Comparison of ENCODE assay signal across 12 cellular contexts in the genomic region with DNA sequence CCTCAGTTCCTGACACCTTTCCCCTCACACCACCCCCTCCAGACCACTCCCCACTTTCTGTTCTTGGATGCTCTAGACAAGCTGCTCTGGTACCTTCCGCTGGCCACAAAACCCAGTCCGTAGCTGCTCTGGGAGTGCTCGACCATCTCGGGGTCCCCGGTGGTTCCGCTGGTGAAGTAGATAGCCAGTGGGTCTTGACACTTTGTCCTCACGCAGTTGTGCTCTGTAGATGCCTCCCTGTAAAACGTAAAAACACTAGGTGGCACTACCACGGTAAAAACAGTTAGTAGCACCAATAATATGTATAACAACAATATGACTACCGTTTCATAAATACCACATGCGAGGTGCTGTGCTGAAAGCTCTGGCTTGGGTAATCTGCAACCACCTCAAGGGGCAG. TPM values are rescaled to one million over a fixed set of nuclear protein-coding genes. Genes with fewer than 3 reads are reported as not detected.
DNase-seq lines count a peak whose midpoint lies in the region; TF ChIP-seq lines count a peak whose summit lies in the region.
"Not testable (repeated sequence)": the region's sequence is repeated elsewhere in the genome, so short reads cannot be mapped to it uniquely, and the experiment has no call there.
"Had no signal": no experiment of that assay in that cellular context is flagged by ENCODE, and none has a peak within 500 bp of the region (broad histone marks: within the 10 kb centered on the region; RNA-seq: fewer than 3 reads in every experiment).

No MANE protein-coding gene starts in this region.

- not testable (repeated sequence) for H3K4me2 ChIP-seq in mesendoderm (ENCODE audit: low read length)

- not testable (repeated sequence) for H3K4me3 ChIP-seq in A673 (ENCODE audit: low read depth, low read length, poor library complexity, severe bottlenecking); cardiac muscle cell; mesendoderm (ENCODE audit: low read length)

- H3K4ac ChIP-seq in mesendoderm (ENCODE audit: low read depth, low read length): not testable (repeated sequence)

- POLR2A ChIA-PET in A673 (lab: Charles Lee; ENCODE audit: low non-redundant PET); RWPE1 (lab: Yijun Ruan, JAX; ENCODE audit: low non-redundant PET): not testable (repeated sequence)

- H3K4me1 Mint-ChIP-seq in activated naive CD4-positive, alpha-beta T cell treated with anti-CD3 and anti-CD28 coated beads for 36 hours (ENCODE audit: low read depth): not testable (repeated sequence)

- H3K9me3 Mint-ChIP-seq in activated naive CD4-positive, alpha-beta T cell treated with anti-CD3 and anti-CD28 coated beads for 36 hours: not testable (repeated sequence)

- not testable (repeated sequence) for H3K79me1 ChIP-seq in mesendoderm (ENCODE audit: low read length)

- not testable (repeated sequence) for H3K9ac ChIP-seq in mesendoderm (ENCODE audit: low read length)

- not testable (repeated sequence) for H2AK5ac ChIP-seq in mesendoderm (ENCODE audit: low read length)

- not testable (repeated sequence) for H3K27ac Mint-ChIP-seq in activated naive CD4-positive, alpha-beta T cell treated with anti-CD3 and anti-CD28 coated beads for 36 hours

- H3K4me1 ChIP-seq in A673 (ENCODE audit: insufficient read depth, low read length, poor library complexity, severe bottlenecking); cardiac muscle cell (ENCODE audit: low read depth); mesendoderm (ENCODE audit: control insufficient read depth, low read depth, low read length): not testable (repeated sequence)

- H3K56ac ChIP-seq in mesendoderm (ENCODE audit: low read length): not testable (repeated sequence)

- H4K5ac ChIP-seq in mesendoderm (ENCODE audit: low read length): not testable (repeated sequence)

- not testable (repeated sequence) for H2BK5ac ChIP-seq in mesendoderm (ENCODE audit: low read length)

- not testable (repeated sequence) for H3K27ac ChIP-seq in A673 (ENCODE audit: low read depth, low read length, poor library complexity, severe bottlenecking); RWPE1; cardiac muscle cell; mesendoderm (ENCODE audit: low read depth, low read length)

- DNase-seq in A673 (ENCODE audit: low spot score): not testable (repeated sequence)
- DNase-seq in GM10266 (ENCODE audit: extremely low spot score) (peak; percentile 18), NCI-H510A treated with DMSO at 0.1 percent for 48 hours (lab: John Stamatoyannopoulos, UW) (peak; percentile 72), RWPE1 (ENCODE audit: low spot score) (peak; percentile 6), cardiac muscle cell (ENCODE audit: low read depth in 1 of 2, low spot score in 1 of 2) (peak in 1 of 2 donors; percentile 9), mesendoderm (peak; percentile 34)
- peak; percentile 18 for DNase-seq in activated naive CD4-positive, alpha-beta T cell treated with anti-CD3 and anti-CD28 coated beads for 36 hours

- H3K36me3 ChIP-seq in A673 (ENCODE audit: insufficient read depth, low read length, poor library complexity, severe bottlenecking); cardiac muscle cell; mesendoderm (ENCODE audit: control insufficient read depth, insufficient read depth, low read length): not testable (repeated sequence)

- BruUV-seq in A673 (replicated peaks; lab: Mats Ljungman, UMichigan): not testable (repeated sequence)

- H3K79me2 ChIP-seq in mesendoderm (ENCODE audit: control insufficient read depth, insufficient read depth, low read length): not testable (repeated sequence)

- not testable (repeated sequence) for H4K8ac ChIP-seq in mesendoderm (ENCODE audit: low read depth, low read length)

- WGBS in mesendoderm (ENCODE audit: extremely low coverage, insufficient coverage, low lambda C conversion rate): no CpG with 5 or more reads among the region's 11 CpGs

- H3K27me3 ChIP-seq in A673 (replicated peaks; ENCODE audit: insufficient read depth, low read depth, low read length, poor library complexity); cardiac muscle cell; mesendoderm (ENCODE audit: insufficient read depth, low read length, poor library complexity): not testable (repeated sequence)

- not testable (repeated sequence) for H3K36me3 Mint-ChIP-seq in activated naive CD4-positive, alpha-beta T cell treated with anti-CD3 and anti-CD28 coated beads for 36 hours (ENCODE audit: low read depth)

- TF ChIP-seq CTCF in A673 (conservative IDR thresholded peaks at IDR 0.05; ENCODE audit: low read depth, low read length) (peak; percentile 28; the same call in 1 of the 2 replicates), GM10266 (IDR thresholded peaks at IDR 0.05; ENCODE audit: control insufficient read depth, insufficient read depth, low read depth, missing control alignments) (peak; percentile 49), LNCAP (IDR thresholded peaks at IDR 0.05) (peak; percentile 42; the same call in 1 of the 2 replicates), cardiac muscle cell (IDR thresholded peaks at IDR 0.05; ENCODE audit: low read depth, low read length) (peak; percentile 8)
- TF ChIP-seq CTCF in RWPE1 (conservative IDR thresholded peaks at IDR 0.05; ENCODE audit: low read depth): not testable (repeated sequence)

- not testable (repeated sequence) for H3K4me3 Mint-ChIP-seq in activated naive CD4-positive, alpha-beta T cell treated with anti-CD3 and anti-CD28 coated beads for 36 hours

- H2BK120ac ChIP-seq in mesendoderm (ENCODE audit: low read depth, low read length): not testable (repeated sequence)

- H3K23ac ChIP-seq in mesendoderm (ENCODE audit: low read length): not testable (repeated sequence)

- CTCF ChIA-PET in A673 (lab: Charles Lee): not testable (repeated sequence)
- CTCF ChIA-PET in RWPE1 (lab: Yijun Ruan, JAX): interaction anchor here (0.6 kb wide), 1 partner anchor 164 kb away, joined by 4 read pairs; no protein-coding TSS in a partner anchor
- CTCF ChIA-PET in activated naive CD4-positive, alpha-beta T cell treated with anti-CD3 and anti-CD28 coated beads for 36 hours (lab: Charles Lee): interaction anchor here (0.6 kb wide), 1 partner anchor 282 kb away, joined by 3 read pairs; no protein-coding TSS in a partner anchor

- H3K27me3 Mint-ChIP-seq in activated naive CD4-positive, alpha-beta T cell treated with anti-CD3 and anti-CD28 coated beads for 36 hours (ENCODE audit: low read depth): not testable (repeated sequence)

- H2BK15ac ChIP-seq in mesendoderm (replicated peaks; ENCODE audit: low read depth): not testable (repeated sequence)

- intact Hi-C loops in A673 (cut with micrococcal nuclease; ENCODE audit: unreplicated experiment): not testable (repeated sequence)
- intact Hi-C loops in activated naive CD4-positive, alpha-beta T cell treated with anti-CD3 and anti-CD28 coated beads for 36 hours (cut with micrococcal nuclease): loop anchor here (5.0 kb wide), 2 partner anchors 90 to 480 kb away; no protein-coding TSS in a partner anchor

- not testable (repeated sequence) for H3K18ac ChIP-seq in mesendoderm (ENCODE audit: low read length)

- H3K9me3 ChIP-seq in A673 (ENCODE audit: low read depth, low read length, poor library complexity, severe bottlenecking); cardiac muscle cell (ENCODE audit: low read depth): not testable (repeated sequence)

RNA-seq across cellular contexts. Expression of a gene that starts 26.0 kb away (rescaled TPM):
- total RNA-seq in A673 (2021) (not detected in 2 replicates), cardiac muscle cell (not detected in 2 replicates)
- not detected for total RNA-seq in activated naive CD4-positive, alpha-beta T cell treated with anti-CD3 and anti-CD28 coated beads for 36 hours
- polyA plus RNA-seq in cardiac muscle cell: not detected in 2 replicates
- polyA plus RNA-seq in mesendoderm (2013, experiment 1 of 2): not detected
- polyA plus RNA-seq in mesendoderm (2013, experiment 2 of 2): not detected
- total RNA-seq: astrocyte; CD8-positive, alpha-beta T cell; neural crest cell; Right ventricle myocardium superior had no signal
